Comparison of ENCODE assay signal across 14 cellular contexts in genomic region chr7:142461437-142461836, GRCh38.
DNase-seq lines count a peak whose midpoint lies in the region; ATAC-seq and TF ChIP-seq lines count a peak whose summit lies in the region.
"Had no signal": no experiment of that assay in that cellular context is flagged by ENCODE, and none has a peak within 500 bp of the region (broad histone marks: within the 10 kb centered on the region; RNA-seq: fewer than 3 reads in every experiment).

No MANE protein-coding gene starts in this region.

- H3K4me3 ChIP-seq in CD8-positive, alpha-beta T cell (ENCODE audit: low read depth, low read length), result no peak overlapping the region
- H3K4me3 ChIP-seq in brain microvascular endothelial cell (ENCODE audit: low read depth, low read length), result no peak overlapping the region
- no peak overlapping the region for H3K4me3 ChIP-seq in mesenchymal stem cell (ENCODE audit: insufficient read depth in 1 of 2, low read depth in 1 of 2, low read length in 2 of 2)
- H3K4me3 ChIP-seq: esophagus squamous epithelium, thyroid gland had no signal

- no peaks in the 10 kb centered on the region for H3K27me3 ChIP-seq in CD8-positive, alpha-beta T cell (ENCODE audit: insufficient read depth, low read length)
- H3K27me3 ChIP-seq in brain microvascular endothelial cell (replicated peaks), result no peaks in the 10 kb centered on the region
- H3K27me3 ChIP-seq in mesenchymal stem cell (ENCODE audit: control insufficient read depth in 1 of 2, insufficient read depth in 1 of 2, low read length in 2 of 2), result no peaks in the 10 kb centered on the region
- H3K27me3 ChIP-seq: thyroid gland had no signal

- no peaks in the 10 kb centered on the region for H3K36me3 ChIP-seq in CD8-positive, alpha-beta T cell (ENCODE audit: insufficient read depth, low read length)
- no peaks in the 10 kb centered on the region for H3K36me3 ChIP-seq in brain microvascular endothelial cell (replicated peaks)
- no peaks in the 10 kb centered on the region for H3K36me3 ChIP-seq in mesenchymal stem cell (ENCODE audit: control insufficient read depth in 1 of 2, insufficient read depth in 2 of 2, low read depth in 1 of 2, low read length in 2 of 2)
- H3K36me3 ChIP-seq: esophagus squamous epithelium, thyroid gland had no signal

- H3K18ac ChIP-seq in mesenchymal stem cell (ENCODE audit: low read depth in 1 of 2, low read length in 2 of 2), result no peak overlapping the region

- intact Hi-C loops in CD8-positive, alpha-beta T cell (cut with DNase I, micrococcal nuclease), result loop anchor here in 1 of 2 experiments (5.0 kb wide), 1 partner anchor 36 kb away; no protein-coding TSS in a partner anchor

- CTCF ChIA-PET in CD8-positive, alpha-beta T cell (lab: Charles Lee), result interaction anchor here (1.2 to 16.3 kb wide), 7 partner anchors 13 to 56 kb away, joined by 3 to 378 read pairs (median 9); no protein-coding TSS in a partner anchor

- POLR2A ChIA-PET in CD8-positive, alpha-beta T cell (lab: Charles Lee), result interaction anchor here (4.0 kb wide), 1 partner anchor 21 kb away, joined by 17 read pairs; no protein-coding TSS in a partner anchor

- no peak overlapping the region for H2AFZ ChIP-seq in mesenchymal stem cell (ENCODE audit: low read depth, low read length)

- no peak for DNase-seq in CD8-positive, alpha-beta T cell
- peak; percentile 99 for DNase-seq in LHCN-M2 (ENCODE audit: low read depth)
- peak; percentile 81 for DNase-seq in brain microvascular endothelial cell
- peak; percentile 95 for DNase-seq in mesenchymal stem cell
- no peak for DNase-seq in SK-N-DZ (ENCODE audit: low spot score)
- no peak for DNase-seq in NCI-H146 (lab: John Stamatoyannopoulos, UW)
- DNase-seq: Calu3; esophagus squamous epithelium; naive thymus-derived CD8-positive, alpha-beta T cell; NCI-H1092 treated with DMSO at 0.1 percent for 48 hours; thyroid gland had no signal

- H3K27me3 Mint-ChIP-seq in CD8-positive, alpha-beta T cell (ENCODE audit: low read depth), result no peaks in the 10 kb centered on the region
- H3K27me3 Mint-ChIP-seq: naive thymus-derived CD8-positive, alpha-beta T cell had no signal

- no peaks in the 10 kb centered on the region for H3K79me1 ChIP-seq in mesenchymal stem cell (replicated peaks; ENCODE audit: low read length, poor library complexity, severe bottlenecking)

- H3K4me3 Mint-ChIP-seq in CD8-positive, alpha-beta T cell, result no peak overlapping the region

- ATAC-seq in CD8-positive, alpha-beta T cell, result no peak
- no peak for ATAC-seq in GM18907 (IDR thresholded peaks at IDR 0.05; ENCODE audit: unreplicated experiment)
- ATAC-seq in GM21360 (IDR thresholded peaks at IDR 0.05; ENCODE audit: unreplicated experiment), result no peak
- ATAC-seq: naive thymus-derived CD8-positive, alpha-beta T cell had no signal

- H3K9me3 ChIP-seq in CD8-positive, alpha-beta T cell (ENCODE audit: low read length), result no peaks in the 10 kb centered on the region
- H3K9me3 ChIP-seq in mesenchymal stem cell (ENCODE audit: control insufficient read depth, low read length), result no peaks in the 10 kb centered on the region
- H3K9me3 ChIP-seq: esophagus squamous epithelium, thyroid gland had no signal

- no peak overlapping the region for H3K23ac ChIP-seq in mesenchymal stem cell (ENCODE audit: low read length in 2 of 2)

- H3K9me3 Mint-ChIP-seq in CD8-positive, alpha-beta T cell, result no peaks in the 10 kb centered on the region
- H3K9me3 Mint-ChIP-seq: naive thymus-derived CD8-positive, alpha-beta T cell had no signal

- peaks cover 58% of the 10 kb centered on the region for H3K4me1 Mint-ChIP-seq in CD8-positive, alpha-beta T cell (ENCODE audit: low read depth)

- no peak overlapping the region for H3K14ac ChIP-seq in mesenchymal stem cell (ENCODE audit: low read length in 2 of 2)

- no peak overlapping the region for H2BK15ac ChIP-seq in mesenchymal stem cell (ENCODE audit: low read depth, poor library complexity, severe bottlenecking)

- WGBS in mesenchymal stem cell, result 8% methylated on average over 2 of the region's 2 CpGs

- no peak overlapping the region for H2BK5ac ChIP-seq in mesenchymal stem cell (ENCODE audit: low read depth, low read length, poor library complexity, severe bottlenecking)

- no peak overlapping the region for H2BK12ac ChIP-seq in mesenchymal stem cell (ENCODE audit: low read length in 2 of 2)

- H3K9ac ChIP-seq in mesenchymal stem cell (ENCODE audit: low read length), result peak overlapping the region; percentile 37

- no peak overlapping the region for H3K4ac ChIP-seq in mesenchymal stem cell (ENCODE audit: low read depth in 1 of 2, low read length in 2 of 2)

- H3K4me2 ChIP-seq in mesenchymal stem cell (ENCODE audit: low read length, poor library complexity, severe bottlenecking), result no peak overlapping the region

- TF ChIP-seq CTCF in CD8-positive, alpha-beta T cell (IDR thresholded peaks at IDR 0.05), result no peak
- TF ChIP-seq CTCF in brain microvascular endothelial cell (IDR thresholded peaks at IDR 0.05; ENCODE audit: low read depth, low read length, missing control alignments), result no peak

- no peak overlapping the region for H4K8ac ChIP-seq in mesenchymal stem cell (ENCODE audit: low read length)

- in situ Hi-C loops in brain microvascular endothelial cell (cut with HindIII; ENCODE audit: low pct_ligation_motif_present, low sequenced_read_pairs), result no loop called here

- no peak overlapping the region for H2AK5ac ChIP-seq in mesenchymal stem cell (ENCODE audit: low read length, severe bottlenecking)

- H3K4me1 ChIP-seq in CD8-positive, alpha-beta T cell (ENCODE audit: insufficient read depth, low read length), result peaks cover 37% of the 10 kb centered on the region
- peaks cover 2% of the 10 kb centered on the region for H3K4me1 ChIP-seq in mesenchymal stem cell (ENCODE audit: control insufficient read depth, insufficient read depth, low read depth, low read length)

- H2BK120ac ChIP-seq in mesenchymal stem cell (ENCODE audit: low read depth, low read length), result no peak overlapping the region

- H4K91ac ChIP-seq in mesenchymal stem cell (ENCODE audit: low read length), result no peak overlapping the region

- H3K27ac ChIP-seq in CD8-positive, alpha-beta T cell (ENCODE audit: low read depth, low read length), result no peak overlapping the region
- H3K27ac ChIP-seq in brain microvascular endothelial cell, result peak overlapping the region; percentile 65
- peak overlapping the region; percentile 50 for H3K27ac ChIP-seq in mesenchymal stem cell (ENCODE audit: low read length, poor library complexity, severe bottlenecking)
- H3K27ac ChIP-seq: esophagus squamous epithelium, RWPE1, thyroid gland had no signal

- H3K36me3 Mint-ChIP-seq in CD8-positive, alpha-beta T cell, result no peaks in the 10 kb centered on the region

- H3K27ac Mint-ChIP-seq in CD8-positive, alpha-beta T cell, result peak overlapping the region; percentile 97

Comparison
In these comparisons a context has a peak if more than half of its experiments do, and no peak if none do; other contexts are left out.
1. DNase-seq: peak in LHCN-M2 (single experiment), brain microvascular endothelial cell (single experiment) and mesenchymal stem cell (single experiment); none in CD8-positive, alpha-beta T cell (0 of 7), SK-N-DZ (single experiment) and NCI-H146 (single experiment).